In the genomic region with DNA sequence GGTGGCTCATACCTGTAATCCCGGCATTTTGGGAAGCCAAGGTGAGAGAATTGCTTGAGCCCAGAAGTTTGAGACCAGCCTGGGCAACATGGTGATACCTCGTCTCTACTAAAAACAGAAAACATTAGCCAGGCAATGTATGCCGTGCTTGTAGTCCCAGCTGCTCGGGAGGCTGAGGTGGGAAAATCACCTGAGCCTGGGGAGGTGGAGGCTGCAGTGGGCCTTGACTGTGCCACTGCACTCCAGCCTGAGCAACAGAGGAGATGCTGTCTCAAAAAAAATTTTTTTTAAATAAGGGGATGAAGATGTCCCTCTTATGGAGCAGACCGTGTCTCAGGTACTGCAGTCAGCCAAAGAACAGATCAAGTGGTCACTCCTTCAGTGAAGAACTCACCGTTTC, we compare ENCODE assay signal across 21 cellular contexts. TPM values are rescaled to one million over a fixed set of nuclear protein-coding genes. Genes with fewer than 3 reads are reported as not detected.
DNase-seq lines count a peak whose midpoint lies in the region; TF ChIP-seq lines count a peak whose summit lies in the region.
"Had no signal": no experiment of that assay in that cellular context is flagged by ENCODE, and none has a peak within 500 bp of the region (broad histone marks: within the 10 kb centered on the region; RNA-seq: fewer than 3 reads in every experiment).

No MANE protein-coding gene starts in this region.

- no peak for DNase-seq in RWPE1 (ENCODE audit: low spot score)
- DNase-seq in chondrocyte (ENCODE audit: low spot score): peak; percentile 11
- DNase-seq in mesenteric fat pad (ENCODE audit: low spot score): peak; percentile 18
- no peak for DNase-seq in OCI-LY7 (ENCODE audit: low spot score)
- DNase-seq in MCF 10A (ENCODE audit: unreplicated experiment): no peak
- DNase-seq in NCI-H748 (lab: John Stamatoyannopoulos, UW; ENCODE audit: unreplicated experiment): no peak
- no peak for DNase-seq in SW 1271 (lab: John Stamatoyannopoulos, UW)
- DNase-seq: C1 segment of cervical spinal cord; Calu3; CD4-positive, alpha-beta memory T cell; COR-L47; DMS53; DMS79 treated with DMSO at 0.1 percent for 48 hours; GF-D8; H9 had no signal

- H3K36me3 Mint-ChIP-seq in chondrocyte (ENCODE audit: low read depth) (peaks cover 1% of the 10 kb centered on the region), MCF 10A (ENCODE audit: insufficient read depth, unreplicated experiment) (no peaks in the 10 kb centered on the region)
- H3K36me3 Mint-ChIP-seq: CD4-positive, alpha-beta memory T cell had no signal

- no peak overlapping the region for H2AFZ ChIP-seq in OCI-LY7 (ENCODE audit: low read length)
- H2AFZ ChIP-seq: GM23338 had no signal

- no peaks in the 10 kb centered on the region for H3K79me2 ChIP-seq in OCI-LY7 (ENCODE audit: insufficient read depth, low read depth, low read length)

- H3K4me3 Mint-ChIP-seq in chondrocyte (ENCODE audit: unreplicated experiment): no peak overlapping the region
- no peak overlapping the region for H3K4me3 Mint-ChIP-seq in MCF 10A (ENCODE audit: unreplicated experiment)
- H3K4me3 Mint-ChIP-seq: CD4-positive, alpha-beta memory T cell; GM23338; H9 had no signal

- H3K4me2 ChIP-seq in OCI-LY7 (ENCODE audit: low read length): no peak overlapping the region
- H3K4me2 ChIP-seq: GM23338 had no signal

- CTCF ChIA-PET in RWPE1 (lab: Yijun Ruan, JAX) (no interaction called here), OCI-LY7 (lab: Charles Lee; ENCODE audit: unreplicated experiment) (no interaction called here), MCF 10A (lab: Yijun Ruan, JAX) (no interaction called here)

- POLR2A ChIA-PET in RWPE1 (lab: Yijun Ruan, JAX; ENCODE audit: low non-redundant PET): no interaction called here
- POLR2A ChIA-PET in OCI-LY7 (lab: Charles Lee): no interaction called here
- POLR2A ChIA-PET in MCF 10A (lab: Yijun Ruan, JAX): interaction anchor here (1.6 kb wide), 1 partner anchor 10 kb away, joined by 6 read pairs; no protein-coding TSS in a partner anchor

- BruUV-seq in OCI-LY7 (replicated peaks; lab: Mats Ljungman, UMichigan) (no TSS peak), MCF 10A (replicated peaks; lab: Mats Ljungman, UMichigan) (no TSS peak)

- H3K27me3 Mint-ChIP-seq in chondrocyte (ENCODE audit: low read depth) (no peaks in the 10 kb centered on the region), MCF 10A (ENCODE audit: insufficient read depth, unreplicated experiment) (no peaks in the 10 kb centered on the region)

- H3K9me2 ChIP-seq in OCI-LY7 (ENCODE audit: insufficient read depth, low read length): no peaks in the 10 kb centered on the region

- H3K27ac Mint-ChIP-seq in chondrocyte (ENCODE audit: unreplicated experiment): no peak overlapping the region
- H3K27ac Mint-ChIP-seq in MCF 10A (ENCODE audit: low read depth, unreplicated experiment): no peak overlapping the region
- H3K27ac Mint-ChIP-seq: CD4-positive, alpha-beta memory T cell; GM23338; H9 had no signal

- H3K9me3 Mint-ChIP-seq in chondrocyte (ENCODE audit: low read depth) (peaks cover 16% of the 10 kb centered on the region), MCF 10A (ENCODE audit: unreplicated experiment) (peaks cover 7% of the 10 kb centered on the region)
- H3K9me3 Mint-ChIP-seq: CD4-positive, alpha-beta memory T cell; GM23338 had no signal

- no peak overlapping the region for H3K4me3 ChIP-seq in OCI-LY7 (ENCODE audit: low read depth, low read length, poor library complexity, severe bottlenecking)
- H3K4me3 ChIP-seq: GM23338 had no signal

- H3K4me1 Mint-ChIP-seq in chondrocyte (ENCODE audit: low read depth) (peaks cover 29% of the 10 kb centered on the region), MCF 10A (ENCODE audit: insufficient read depth, unreplicated experiment) (peaks cover 32% of the 10 kb centered on the region)

- no peaks in the 10 kb centered on the region for H3K36me3 ChIP-seq in OCI-LY7 (ENCODE audit: insufficient read depth, low read length)

- TF ChIP-seq CTCF in RWPE1 (conservative IDR thresholded peaks at IDR 0.05; ENCODE audit: low read depth) (no peak), chondrocyte (IDR thresholded peaks at IDR 0.05) (no peak), OCI-LY7 (conservative IDR thresholded peaks at IDR 0.05; ENCODE audit: low read length) (no peak), MCF 10A (IDR thresholded peaks at IDR 0.05; ENCODE audit: unreplicated experiment) (no peak)

- no peaks in the 10 kb centered on the region for H3K9me3 ChIP-seq in OCI-LY7 (ENCODE audit: low read length)

- H3K27ac ChIP-seq in RWPE1 (peak overlapping the region; percentile 98; the same call in 1 of the 2 replicates), OCI-LY7 (ENCODE audit: low read depth, low read length, poor library complexity, severe bottlenecking) (no peak overlapping the region)

- intact Hi-C loops in OCI-LY7 (cut with micrococcal nuclease; ENCODE audit: unreplicated experiment): no loop called here
- intact Hi-C loops in MCF 10A (cut with micrococcal nuclease): no loop called here

- H3K4me1 ChIP-seq in OCI-LY7 (ENCODE audit: insufficient read depth, low read length, poor library complexity, severe bottlenecking): no peaks in the 10 kb centered on the region

- H4K20me1 ChIP-seq in OCI-LY7 (ENCODE audit: insufficient read depth, low read length): no peaks in the 10 kb centered on the region

RNA-seq across cellular contexts. Expression of a gene that starts 13.5 kb away (rescaled TPM):
- total RNA-seq in chondrocyte (not detected in 3 replicates), mesenteric fat pad (not detected), OCI-LY7 (2022) (not detected in 2 replicates), MCF 10A (2022) (not detected in 2 replicates)
- total RNA-seq in OCI-LY7 (2014; rRNA removed; shearing (Covaris generic)): not detected in 2 replicates
- total RNA-seq: A172; A673; Calu3; CD4-positive, alpha-beta memory T cell; Daoy; G401; GM23338; H4; H9 had no signal

RNA-seq across cellular contexts. Expression of a gene that starts 20.6 kb away (rescaled TPM):
- total RNA-seq in chondrocyte (not detected in 3 replicates), mesenteric fat pad (not detected), OCI-LY7 (2022) (not detected in 2 replicates), MCF 10A (2022) (not detected in 2 replicates)
- 0.36 TPM in 1 of 2 replicates, not detected in the other for total RNA-seq in OCI-LY7 (2014; rRNA removed; shearing (Covaris generic))
- total RNA-seq: A172; A673; Calu3; CD4-positive, alpha-beta memory T cell; Daoy; G401; GM23338; H4; H9 had no signal

RNA-seq across cellular contexts. Expression of a gene that starts 47.8 kb away (rescaled TPM):
- total RNA-seq in chondrocyte: not detected in 3 replicates
- total RNA-seq in mesenteric fat pad: not detected
- not detected in 2 replicates for total RNA-seq in OCI-LY7 (2014; rRNA removed; shearing (Covaris generic))
- not detected in 2 replicates for total RNA-seq in OCI-LY7 (2022)
- total RNA-seq in MCF 10A (2022): not detected in 2 replicates
- total RNA-seq: A172; A673; Calu3; CD4-positive, alpha-beta memory T cell; G401; H4; H9 had no signal

RNA-seq across cellular contexts. Expression of a gene that starts 58.1 kb away (rescaled TPM):
- total RNA-seq in chondrocyte (21.6 to 28.3 TPM (median 22.4 TPM) in 3 replicates), mesenteric fat pad (29.8 TPM), OCI-LY7 (2022) (31.6 and 34.4 TPM in 2 replicates), MCF 10A (2022) (29.3 and 32.1 TPM in 2 replicates)
- total RNA-seq in OCI-LY7 (2014; rRNA removed; shearing (Covaris generic)): 9.9 and 14.3 TPM in 2 replicates

RNA-seq across cellular contexts. Expression of a gene that starts 58.9 kb away (rescaled TPM):
- 63.9 to 165 TPM (median 67.6 TPM) in 3 replicates for total RNA-seq in chondrocyte
- total RNA-seq in mesenteric fat pad: 110 TPM
- 21.6 and 26.1 TPM in 2 replicates for total RNA-seq in OCI-LY7 (2014; rRNA removed; shearing (Covaris generic))
- total RNA-seq in OCI-LY7 (2022): 40.9 and 47.1 TPM in 2 replicates
- total RNA-seq in MCF 10A (2022): 42.1 and 49.5 TPM in 2 replicates

Comparison
In these comparisons a context has a peak if more than half of its experiments do, and no peak if none do; other contexts are left out.
1. DNase-seq: peak in chondrocyte (single experiment) and mesenteric fat pad (single experiment); none in RWPE1 (single experiment), OCI-LY7 (single experiment), MCF 10A (single experiment), NCI-H748 (single experiment) and SW 1271 (0 of 2).